Comparison of ENCODE assay signal across 1 cellular context in genomic region chr4:67545199-67545995, GRCh38.
A peak's percentile ranks its signal among the peaks of the same experiment; 100 is the strongest.
TF ChIP-seq lines count a peak whose summit lies in the region.

Gene CENPC (minus strand): TSS chr4:67545503. CDS start chr4:67545355, 148 bp downstream.

TF ChIP-seq in HepG2, 621 proteins besides CTCF, POLR2A, EP300 and RAD21 (continued from another document and continues in another):
- no peak for TF ChIP-seq PRMT3 (CRISPR knock-in tag; IDR thresholded peaks at IDR 0.05; ENCODE audit: borderline replicate concordance, low read depth)
- TF ChIP-seq ZNF619 (CRISPR knock-in tag; IDR thresholded peaks at IDR 0.05) = 0 out of 2 replicates have a peak, but pooled peaks have one; percentile 27
- no peak for TF ChIP-seq RELA (CRISPR knock-in tag; IDR thresholded peaks at IDR 0.05)
- TF ChIP-seq ZBTB10 (CRISPR knock-in tag; IDR thresholded peaks at IDR 0.05; ENCODE audit: borderline replicate concordance) = 0 out of 2 replicates have a peak, but pooled peaks have one; percentile 42
- no peak for TF ChIP-seq PCBP1 (IDR thresholded peaks at IDR 0.05; ENCODE audit: borderline replicate concordance, low read depth, low read length)
- TF ChIP-seq HNF4A (CRISPR knock-in tag; IDR thresholded peaks at IDR 0.05) = peak; percentile 4; the same call in 1 of the 2 replicates
- no peak for TF ChIP-seq PTBP1 (IDR thresholded peaks at IDR 0.05; ENCODE audit: low read depth, low read length, poor library complexity, severe bottlenecking)
- TF ChIP-seq FLYWCH1 (CRISPR knock-in tag; IDR thresholded peaks at IDR 0.05) = no peak
- TF ChIP-seq ZC3H13 (CRISPR knock-in tag; IDR thresholded peaks at IDR 0.05) = no peak
- TF ChIP-seq ZNF296 (CRISPR knock-in tag; conservative IDR thresholded peaks at IDR 0.05) = no peak
- TF ChIP-seq ZNF749 (CRISPR knock-in tag; IDR thresholded peaks at IDR 0.05; ENCODE audit: borderline replicate concordance) = peak; percentile 73; the same call in 1 of the 2 replicates
- TF ChIP-seq NRL (CRISPR knock-in tag; IDR thresholded peaks at IDR 0.05; ENCODE audit: borderline replicate concordance) = peak; percentile 76; the same call in 1 of the 2 replicates
- TF ChIP-seq TIGD3 (CRISPR knock-in tag; IDR thresholded peaks at IDR 0.05; ENCODE audit: borderline replicate concordance) = no peak
- TF ChIP-seq ZKSCAN8 (CRISPR knock-in tag; IDR thresholded peaks at IDR 0.05; ENCODE audit: borderline replicate concordance) = no peak
- peak; percentile 56 for TF ChIP-seq AGO2 (optimal IDR thresholded peaks at IDR 0.05; ENCODE audit: low read depth, low read length)
- 0 out of 2 replicates have a peak, but pooled peaks have one; percentile 36 for TF ChIP-seq THAP7 (CRISPR knock-in tag; IDR thresholded peaks at IDR 0.05)
- TF ChIP-seq ZNF598 (CRISPR knock-in tag; IDR thresholded peaks at IDR 0.05; ENCODE audit: borderline replicate concordance) = 0 out of 2 replicates have a peak, but pooled peaks have one; percentile 60
- no peak for TF ChIP-seq ZNF510 (CRISPR knock-in tag; IDR thresholded peaks at IDR 0.05; ENCODE audit: low read depth)
- TF ChIP-seq SRSF4 (IDR thresholded peaks at IDR 0.05; ENCODE audit: low read depth, low read length, poor library complexity, severe bottlenecking) = no peak
- TF ChIP-seq IRF1 (CRISPR knock-in tag; IDR thresholded peaks at IDR 0.05; ENCODE audit: low read depth) = no peak
- TF ChIP-seq ZMAT3 (CRISPR knock-in tag; conservative IDR thresholded peaks at IDR 0.05) = no peak; the same call in 1 of the 2 replicates
- TF ChIP-seq NCOR1 (IDR thresholded peaks at IDR 0.05; ENCODE audit: borderline replicate concordance, low read length) = no peak
- 0 out of 2 replicates have a peak, but pooled peaks have one; percentile 12 for TF ChIP-seq ZNF138 (CRISPR knock-in tag; IDR thresholded peaks at IDR 0.05; ENCODE audit: low read depth)
- no peak for TF ChIP-seq KIAA2018 (CRISPR knock-in tag; IDR thresholded peaks at IDR 0.05; ENCODE audit: borderline replicate concordance)
- no peak for TF ChIP-seq ZNF607 (CRISPR knock-in tag; IDR thresholded peaks at IDR 0.05; ENCODE audit: borderline replicate concordance)
- 0 out of 2 replicates have a peak, but pooled peaks have one; percentile 42 for TF ChIP-seq DZIP1 (CRISPR knock-in tag; IDR thresholded peaks at IDR 0.05)
- no peak for TF ChIP-seq SNRNP70 (IDR thresholded peaks at IDR 0.05; ENCODE audit: low read depth, low read length)
- peak; percentile 67 for TF ChIP-seq MYPOP (CRISPR knock-in tag; IDR thresholded peaks at IDR 0.05)
- TF ChIP-seq ZBTB38 (CRISPR knock-in tag; IDR thresholded peaks at IDR 0.05) = no peak; the same call in 1 of the 2 replicates
- peak; percentile 54 for TF ChIP-seq ZNF18 (CRISPR knock-in tag; IDR thresholded peaks at IDR 0.05; ENCODE audit: insufficient replicate concordance)
- no peak for TF ChIP-seq ZBTB21 (CRISPR knock-in tag; IDR thresholded peaks at IDR 0.05)
- no peak for TF ChIP-seq NR1H2 (CRISPR knock-in tag; IDR thresholded peaks at IDR 0.05; ENCODE audit: borderline replicate concordance, low read depth)
